ENCODE assay signal across 8 cellular contexts in genomic region chr12:28172434-28173030, GRCh38. TPM values are rescaled to one million over a fixed set of nuclear protein-coding genes. Genes with fewer than 3 reads are reported as not detected.
A peak's percentile ranks its signal among the peaks of the same experiment; 100 is the strongest.
DNase-seq lines count a peak whose midpoint lies in the region; ATAC-seq and TF ChIP-seq lines count a peak whose summit lies in the region.

No MANE protein-coding gene starts in this region.

- no peak overlapping the region for H3K9ac ChIP-seq in GM23248

- H3K27ac Mint-ChIP-seq in nephron, result no peak overlapping the region

- TF ChIP-seq CTCF in nephron (IDR thresholded peaks at IDR 0.05; ENCODE audit: unreplicated experiment in 3 of 3), result peak; percentile 29 to 45 (median 40)

- no peaks in the 10 kb centered on the region for H3K4me1 Mint-ChIP-seq in nephron

- DNase-seq in ACHN, result peak; percentile 74
- DNase-seq in GM23248, result peak; percentile 86
- peak; percentile 34 for DNase-seq in NCI-H774 (lab: John Stamatoyannopoulos, UW)
- DNase-seq in dedifferentiated amniotic fluid mesenchymal stem cell (ENCODE audit: extremely low spot score), result peak; percentile 62
- DNase-seq in ureter (ENCODE audit: low spot score), result no peak
- DNase-seq in G401 (ENCODE audit: low spot score), result no peak

- no peak for ATAC-seq in GM19023 (IDR thresholded peaks at IDR 0.05; ENCODE audit: unreplicated experiment)

- H3K4me3 Mint-ChIP-seq in nephron, result no peak overlapping the region

- H3K79me2 ChIP-seq in GM23248 (ENCODE audit: insufficient read depth), result no peaks in the 10 kb centered on the region

- 80 to 83% methylated on average over 3 of the region's 3 CpGs for whole genome bisulfite sequencing in GM23248 (ENCODE audit: low coverage in 1 of 2, low lambda C conversion rate in 2 of 2, missing lambda C conversion rate in 2 of 2), 2 experiments

- peaks cover 16% of the 10 kb centered on the region for H3K4me1 ChIP-seq in GM23248 (ENCODE audit: insufficient read depth)

- 0 out of 2 replicates have a peak overlapping the region, but pooled peaks have one; percentile 7 for H3K27ac ChIP-seq in GM23248

- H2AFZ ChIP-seq in GM23248, result no peak overlapping the region

- no peak overlapping the region for H3K4me2 ChIP-seq in GM23248 (ENCODE audit: unreplicated experiment)

- H3K9me2 ChIP-seq in GM23248 (ENCODE audit: insufficient read depth), result no peaks in the 10 kb centered on the region

- no peaks in the 10 kb centered on the region for H3K27me3 ChIP-seq in GM23248 (replicated peaks; ENCODE audit: insufficient read depth)

- H3K36me3 Mint-ChIP-seq in nephron (ENCODE audit: low read depth), result no peaks in the 10 kb centered on the region

- H3K27me3 Mint-ChIP-seq in nephron (ENCODE audit: low read depth), result no peaks in the 10 kb centered on the region

- H4K20me1 ChIP-seq in GM23248 (ENCODE audit: insufficient read depth), result no peaks in the 10 kb centered on the region

- in situ Hi-C loops in ACHN (cut with HindIII; ENCODE audit: low pct_ligation_motif_present, low pct_unique_long_range_greater_than_20kb, low sequenced_read_pairs), result no loop called here
- in situ Hi-C loops in GM23248 (cut with MboI), result loop anchor here (10.0 to 25.0 kb wide), 2 partner anchors 185 to 438 kb away; no protein-coding TSS in a partner anchor
- in situ Hi-C loops in G401 (cut with HindIII; ENCODE audit: low sequenced_read_pairs), result no loop called here

- no peaks in the 10 kb centered on the region for H3K9me3 ChIP-seq in GM23248 (ENCODE audit: low read depth)

- no peaks in the 10 kb centered on the region for H3K36me3 ChIP-seq in GM23248 (ENCODE audit: low read depth)

- H3F3A ChIP-seq in GM23248 (ENCODE audit: insufficient read depth), result peaks cover 11% of the 10 kb centered on the region; the same call in 1 of the 2 replicates

- H3K4me3 ChIP-seq in GM23248, result no peak overlapping the region

- H3K9me3 Mint-ChIP-seq in nephron, result peaks cover 2% of the 10 kb centered on the region

RNA-seq across cellular contexts. Expression of gene CCDC91, which starts 17.7 kb away (rescaled TPM):
- 15.3 and 17.2 TPM in 2 replicates for total RNA-seq in GM23248 (2014; rRNA removed; shearing (Covaris generic))
- polyA plus RNA-seq in GM23248 (2016; fragmentation: Nextera tagmentation; extraction: Ambion mirVana), result 31.0 and 31.5 TPM in 2 replicates
- 33.5 TPM for total RNA-seq in ureter
- 8.3 and 9.1 TPM in 2 replicates for total RNA-seq in G401 (2014; rRNA removed; shearing (Covaris generic))

Comparison
In these comparisons a context has a peak if more than half of its experiments do, and no peak if none do; other contexts are left out.
1. DNase-seq: peak in ACHN (single experiment), GM23248 (single experiment), NCI-H774 (single experiment) and dedifferentiated amniotic fluid mesenchymal stem cell (single experiment); none in ureter (single experiment) and G401 (single experiment).